Comparison of ENCODE assay signal across 1 cellular context in genomic region chr4:90950385-90950841, GRCh38.
TF ChIP-seq lines count a peak whose summit lies in the region.

No MANE protein-coding gene starts in this region.

TF ChIP-seq in SK-N-SH treated with all-trans-retinoic acid at 6 μM for 48 hours, 23 proteins besides CTCF, POLR2A, EP300 and RAD21 (continued from another document):
- TF ChIP-seq, protein P1, sequence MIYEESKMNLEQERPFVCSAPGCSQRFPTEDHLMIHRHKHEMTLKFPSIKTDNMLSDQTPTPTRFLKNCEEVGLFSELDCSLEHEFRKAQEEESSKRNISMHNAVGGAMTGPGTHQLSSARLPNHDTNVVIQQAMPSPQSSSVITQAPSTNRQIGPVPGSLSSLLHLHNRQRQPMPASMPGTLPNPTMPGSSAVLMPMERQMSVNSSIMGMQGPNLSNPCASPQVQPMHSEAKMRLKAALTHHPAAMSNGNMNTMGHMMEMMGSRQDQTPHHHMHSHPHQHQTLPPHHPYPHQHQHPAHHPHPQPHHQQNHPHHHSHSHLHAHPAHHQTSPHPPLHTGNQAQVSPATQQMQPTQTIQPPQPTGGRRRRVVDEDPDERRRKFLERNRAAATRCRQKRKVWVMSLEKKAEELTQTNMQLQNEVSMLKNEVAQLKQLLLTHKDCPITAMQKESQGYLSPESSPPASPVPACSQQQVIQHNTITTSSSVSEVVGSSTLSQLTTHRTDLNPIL (CRISPR knock-in tag; IDR thresholded peaks at IDR 0.05; ENCODE audit: low read depth) = no peak
